9 cellular contexts compared by ENCODE assay signal in genomic region chr1:21969066-21969465, GRCh38. TPM values are rescaled to one million over a fixed set of nuclear protein-coding genes. Genes with fewer than 3 reads are reported as not detected.
"Had no signal": no experiment of that assay in that cellular context is flagged by ENCODE, and none has a peak within 500 bp of the region (broad histone marks: within the 10 kb centered on the region; RNA-seq: fewer than 3 reads in every experiment).

No MANE protein-coding gene starts in this region.

RNA-seq across cellular contexts. Expression of gene CELA3B, which starts 7.8 kb away (rescaled TPM):
- total RNA-seq: HepG2, HT1080, IMR-90, NCI-H460, PC-9, Peyer's patch, Right ventricle myocardium inferior, RPMI7951, SJCRH30 had no signal
- polyA plus RNA-seq: IMR-90 had no signal

RNA-seq across cellular contexts. Expression of gene CELA3A, which starts 32.4 kb away (rescaled TPM):
- total RNA-seq: HepG2, HT1080, IMR-90, NCI-H460, PC-9, Peyer's patch, Right ventricle myocardium inferior, RPMI7951 had no signal
- polyA plus RNA-seq: IMR-90 had no signal
